ENCODE assay signal across 21 cellular contexts in genomic region chr9:38434833-38435232, GRCh38. TPM values are rescaled to one million over a fixed set of nuclear protein-coding genes. Genes with fewer than 3 reads are reported as not detected.
"Had no signal": no experiment of that assay in that cellular context is flagged by ENCODE, and none has a peak within 500 bp of the region (broad histone marks: within the 10 kb centered on the region; RNA-seq: fewer than 3 reads in every experiment).

No MANE protein-coding gene starts in this region.

- H3K9me3 ChIP-seq: breast epithelium, neutrophil, suprapubic skin had no signal

- DNase-seq: activated CD4-positive, alpha-beta T cell treated with anti-CD3 and anti-CD28 coated beads, Interleukin-2, amount 50 U/mL, for 1 hour; activated naive CD4-positive, alpha-beta T cell; activated naive CD8-positive, alpha-beta T cell treated with anti-CD3 and anti-CD28 coated beads, Interleukin-2, amount 10 ng/mL, durations not matched to agents 7 days and 5 days; activated T-cell treated with anti-CD3 and anti-CD28 coated beads for 4 hours; anterior cingulate cortex; dermis blood vessel endothelial cell; effector memory CD8-positive, alpha-beta T cell; head of caudate nucleus; immature natural killer cell; left cardiac atrium; naive thymus-derived CD8-positive, alpha-beta T cell; stimulated activated CD4-positive, alpha-beta T cell treated with anti-CD3 and anti-CD28 coated beads, Interleukin-4, amount 100 ng/mL, for 4 hours; stimulated activated CD8-positive, alpha-beta memory T cell treated with anti-CD3 and anti-CD28 coated beads, Interleukin-4, amount 100 ng/mL, for 48 hours; stimulated activated naive CD8-positive, alpha-beta T cell treated with anti-CD3 and anti-CD28 coated beads, Interleukin-15, Interleukin-2, amounts not matched to agents 100 U/mL and 50 U/mL, for 24 hours had no signal

- ATAC-seq: activated CD4-positive, CD25-positive, alpha-beta regulatory T cell treated with anti-CD3 and anti-CD28 coated beads, Interleukin-2, amount 50 U/mL, for 24 hours; effector memory CD8-positive, alpha-beta T cell; naive thymus-derived CD8-positive, alpha-beta T cell; stimulated activated naive CD8-positive, alpha-beta T cell treated with anti-CD3 and anti-CD28 coated beads, Interleukin-15, Interleukin-2, amounts not matched to agents 100 U/mL and 50 U/mL, for 24 hours had no signal

- H3K27me3 ChIP-seq: breast epithelium, suprapubic skin had no signal

- H3K27ac ChIP-seq: breast epithelium, neutrophil, skin epidermis, suprapubic skin had no signal

- H3K4me3 ChIP-seq: breast epithelium, lung, skin epidermis, suprapubic skin had no signal

- H3K4me1 ChIP-seq: breast epithelium, suprapubic skin had no signal

- H3K36me3 ChIP-seq: breast epithelium, neutrophil, suprapubic skin had no signal

RNA-seq across cellular contexts. Expression of gene IGFBPL1, which starts 10.6 kb away (rescaled TPM):
- total RNA-seq: activated naive CD8-positive, alpha-beta T cell treated with anti-CD3 and anti-CD28 coated beads, Interleukin-2, amount 10 ng/mL, durations not matched to agents 7 days and 5 days; breast epithelium; mononuclear cell; naive thymus-derived CD8-positive, alpha-beta T cell; suprapubic skin had no signal
- polyA plus RNA-seq: immature natural killer cell; naive thymus-derived CD8-positive, alpha-beta T cell had no signal
